Comparison of ENCODE assay signal across 10 cellular contexts in the genomic region with DNA sequence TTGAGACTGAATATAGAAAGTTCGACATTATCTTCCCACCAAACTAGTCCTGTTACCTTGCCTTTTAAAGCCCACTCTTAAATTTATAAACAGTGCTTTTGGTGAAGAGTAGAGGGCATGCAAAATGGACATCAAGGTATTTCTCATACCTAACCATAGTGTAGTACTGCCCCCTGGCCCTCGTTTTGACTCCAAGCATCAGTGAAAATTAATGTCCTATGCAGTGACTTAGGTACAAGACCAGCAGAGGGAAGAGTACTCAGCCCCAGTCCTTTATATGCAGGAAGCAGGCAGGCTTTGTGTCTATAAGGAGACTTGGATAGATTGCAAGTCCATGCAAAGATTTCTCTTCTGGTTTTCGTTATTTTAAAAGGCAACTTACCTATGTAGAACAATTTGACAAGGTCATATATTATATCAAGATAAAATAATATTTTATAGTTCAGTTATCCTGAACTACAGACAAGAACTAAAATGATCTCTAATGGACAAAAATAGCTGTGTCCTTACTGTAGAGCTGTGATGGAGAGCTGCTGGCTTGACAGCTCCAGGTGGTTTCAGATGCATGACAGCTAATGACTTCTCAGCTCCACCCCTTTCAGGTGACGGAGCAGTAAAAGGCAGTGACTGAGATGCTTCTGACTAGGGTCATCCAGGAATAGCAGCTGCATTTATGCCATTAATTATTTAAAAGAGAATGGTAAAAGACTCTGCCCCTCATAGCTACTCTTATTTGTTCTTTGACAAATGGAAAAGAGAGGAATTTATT.
A peak's percentile ranks its signal among the peaks of the same experiment; 100 is the strongest.
DNase-seq lines count a peak whose midpoint lies in the region; ATAC-seq and TF ChIP-seq lines count a peak whose summit lies in the region.
"Had no signal": no experiment of that assay in that cellular context is flagged by ENCODE, and none has a peak within 500 bp of the region (broad histone marks: within the 10 kb centered on the region; RNA-seq: fewer than 3 reads in every experiment).

No MANE protein-coding gene starts in this region.

- no peak overlapping the region for H3K4me3 ChIP-seq in RWPE2 (ENCODE audit: severe bottlenecking)

- H3K4me1 ChIP-seq in RWPE2 (ENCODE audit: insufficient read depth, poor library complexity, severe bottlenecking) = no peaks in the 10 kb centered on the region

- H3K36me3 ChIP-seq in RWPE2 (ENCODE audit: low read depth) = no peaks in the 10 kb centered on the region

- no peaks in the 10 kb centered on the region for H3K36me3 Mint-ChIP-seq in neural crest cell (ENCODE audit: low read depth)
- H3K36me3 Mint-ChIP-seq in activated T-cell treated with anti-CD3 and anti-CD28 coated beads, Interleukin-2, amount 50 U/mL, for 24 hours (ENCODE audit: low read depth) = no peaks in the 10 kb centered on the region

- no peak overlapping the region for H3K27ac ChIP-seq in RWPE2 (ENCODE audit: poor library complexity, severe bottlenecking)

- H3K4me1 Mint-ChIP-seq in neural crest cell = no peaks in the 10 kb centered on the region
- no peaks in the 10 kb centered on the region for H3K4me1 Mint-ChIP-seq in activated T-cell treated with anti-CD3 and anti-CD28 coated beads, Interleukin-2, amount 50 U/mL, for 24 hours (ENCODE audit: low read depth)

- H3K9me3 ChIP-seq in RWPE2 (ENCODE audit: severe bottlenecking) = no peaks in the 10 kb centered on the region

- ATAC-seq in RWPE2 (ENCODE audit: low read depth) = peak; percentile 90
- ATAC-seq in GM21576 (IDR thresholded peaks at IDR 0.05; ENCODE audit: unreplicated experiment) = no peak
- ATAC-seq: activated CD8-positive, alpha-beta T cell treated with anti-CD3 and anti-CD28 coated beads for 36 hours had no signal

- no peak overlapping the region for H3K4me3 Mint-ChIP-seq in neural crest cell
- H3K4me3 Mint-ChIP-seq in activated T-cell treated with anti-CD3 and anti-CD28 coated beads, Interleukin-2, amount 50 U/mL, for 24 hours = no peak overlapping the region
- H3K4me3 Mint-ChIP-seq: activated CD8-positive, alpha-beta T cell treated with anti-CD3 and anti-CD28 coated beads for 36 hours had no signal

- no peak overlapping the region for H3K27ac Mint-ChIP-seq in neural crest cell (ENCODE audit: unreplicated experiment)
- H3K27ac Mint-ChIP-seq in activated T-cell treated with anti-CD3 and anti-CD28 coated beads, Interleukin-2, amount 50 U/mL, for 24 hours = no peak overlapping the region
- H3K27ac Mint-ChIP-seq: activated CD8-positive, alpha-beta T cell treated with anti-CD3 and anti-CD28 coated beads for 36 hours had no signal

- H3K9me3 Mint-ChIP-seq in neural crest cell = peaks cover 9% of the 10 kb centered on the region
- peaks cover 3% of the 10 kb centered on the region for H3K9me3 Mint-ChIP-seq in activated T-cell treated with anti-CD3 and anti-CD28 coated beads, Interleukin-2, amount 50 U/mL, for 24 hours

- H3K27me3 ChIP-seq in RWPE2 (ENCODE audit: insufficient read depth, poor library complexity, severe bottlenecking) = peaks cover 15% of the 10 kb centered on the region

- DNase-seq in ELR (ENCODE audit: low read depth) (peak; percentile 1), NCI-H1436 treated with DMSO at 0.1 percent for 48 hours (lab: John Stamatoyannopoulos, UW) (peak; percentile 72), RWPE2 (ENCODE audit: low spot score) (no peak), neural crest cell (ENCODE audit: low read depth, low spot score) (no peak), MV-4-11 (lab: John Stamatoyannopoulos, UW) (no peak), NCI-H2196 (lab: John Stamatoyannopoulos, UW; ENCODE audit: unreplicated experiment) (no peak)
- DNase-seq in activated T-cell treated with anti-CD3 and anti-CD28 coated beads, Interleukin-2, amount 50 U/mL, for 24 hours = no peak
- DNase-seq: activated CD8-positive, alpha-beta T cell treated with anti-CD3 and anti-CD28 coated beads for 36 hours; aorta had no signal

- TF ChIP-seq CTCF in RWPE2 (IDR thresholded peaks at IDR 0.05; ENCODE audit: poor library complexity, severe bottlenecking) (peak; percentile 57), neural crest cell (conservative IDR thresholded peaks at IDR 0.05) (peak; percentile 38)

- peaks cover 10% of the 10 kb centered on the region for H3K27me3 Mint-ChIP-seq in neural crest cell (ENCODE audit: low read depth)
- H3K27me3 Mint-ChIP-seq in activated T-cell treated with anti-CD3 and anti-CD28 coated beads, Interleukin-2, amount 50 U/mL, for 24 hours = no peaks in the 10 kb centered on the region
- H3K27me3 Mint-ChIP-seq: activated CD8-positive, alpha-beta T cell treated with anti-CD3 and anti-CD28 coated beads for 36 hours had no signal

Comparison
In these comparisons a context has a peak if more than half of its experiments do, and no peak if none do; other contexts are left out.
1. DNase-seq: peak in ELR (single experiment) and NCI-H1436 treated with DMSO at 0.1 percent for 48 hours (single experiment); none in RWPE2 (single experiment), neural crest cell (single experiment), MV-4-11 (single experiment), NCI-H2196 (single experiment) and activated T-cell treated with anti-CD3 and anti-CD28 coated beads, Interleukin-2, amount 50 U/mL, for 24 hours (single experiment).